Comparison of ENCODE assay signal across 23 cellular contexts in genomic region chr6:155406801-155407200, GRCh38. TPM values are rescaled to one million over a fixed set of nuclear protein-coding genes. Genes with fewer than 3 reads are reported as not detected.
"Had no signal": no experiment of that assay in that cellular context is flagged by ENCODE, and none has a peak within 500 bp of the region (broad histone marks: within the 10 kb centered on the region; RNA-seq: fewer than 3 reads in every experiment).

No MANE protein-coding gene starts in this region.

- H3K36me3 Mint-ChIP-seq: natural killer cell had no signal

- H3K4me3 ChIP-seq: ascending aorta, breast epithelium, dorsolateral prefrontal cortex, left ventricle myocardium inferior, tibial artery, uterus had no signal

- H3K9me3 Mint-ChIP-seq: activated T-helper 17 cell treated with anti-CD3 and anti-CD28 coated beads, Interleukin-2, amount 50 U/mL, for 72 hours; natural killer cell had no signal

- H3K27ac Mint-ChIP-seq: activated T-helper 17 cell treated with anti-CD3 and anti-CD28 coated beads, Interleukin-2, amount 50 U/mL, for 72 hours; natural killer cell had no signal

- DNase-seq: activated CD4-positive, CD25-positive, alpha-beta regulatory T cell treated with anti-CD3 and anti-CD28 coated beads, Interleukin-2, amount 50 U/mL, for 72 hours; activated naive CD4-positive, alpha-beta T cell treated with Interleukin-2 at 50 U/mL for 16 hours; dorsolateral prefrontal cortex; hypothalamus; left ventricle myocardium inferior; natural killer cell; nucleus accumbens; posterior cingulate gyrus; right cardiac atrium; small intestine; stimulated activated CD4-positive, alpha-beta T cell treated with anti-CD3 and anti-CD28 coated beads, Interleukin-4, amount 100 ng/mL, for 24 hours; stimulated activated naive CD4-positive, alpha-beta T cell; T1000; tibial artery; uterus had no signal

- H3K4me3 Mint-ChIP-seq: activated T-helper 17 cell treated with anti-CD3 and anti-CD28 coated beads, Interleukin-2, amount 50 U/mL, for 72 hours; natural killer cell had no signal

- H3K4me1 Mint-ChIP-seq: activated T-helper 17 cell treated with anti-CD3 and anti-CD28 coated beads, Interleukin-2, amount 50 U/mL, for 72 hours; natural killer cell had no signal

RNA-seq across cellular contexts. Expression of gene NOX3, which starts 48.8 kb away (rescaled TPM):
- total RNA-seq: activated CD8-positive, alpha-beta memory T cell treated with anti-CD3 and anti-CD28 coated beads for 36 hours; activated T-helper 17 cell treated with anti-CD3 and anti-CD28 coated beads, Interleukin-2, amount 50 U/mL, for 72 hours; ascending aorta; breast epithelium; chondrocyte; esophagus mucosa; glomerular endothelial cell; left ventricle myocardium inferior; natural killer cell; right cardiac atrium; subcutaneous adipose tissue; uterus had no signal
